ENCODE assay signal across 16 cellular contexts in the genomic region with DNA sequence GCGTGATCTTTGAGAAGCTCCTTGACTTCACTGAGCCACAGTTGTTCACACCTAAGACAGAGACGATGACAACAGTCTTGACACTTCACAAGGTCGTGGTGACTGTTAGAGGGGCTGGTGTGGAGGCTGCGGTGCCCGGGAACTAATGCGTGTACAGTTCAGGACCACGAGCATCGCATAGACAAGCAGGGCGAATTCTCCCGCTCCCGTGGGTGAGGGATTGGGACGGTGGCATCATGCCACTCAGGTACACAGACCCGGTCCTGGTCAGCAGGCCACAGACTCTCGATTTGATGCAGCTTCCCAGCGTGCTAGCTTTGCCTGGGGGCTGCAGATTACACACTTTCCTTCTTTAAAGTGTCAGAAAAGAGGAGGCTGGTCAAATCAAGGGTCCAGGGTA. TPM values are rescaled to one million over a fixed set of nuclear protein-coding genes. Genes with fewer than 3 reads are reported as not detected.
DNase-seq lines count a peak whose midpoint lies in the region; ATAC-seq and TF ChIP-seq lines count a peak whose summit lies in the region.
"Had no signal": no experiment of that assay in that cellular context is flagged by ENCODE, and none has a peak within 500 bp of the region (broad histone marks: within the 10 kb centered on the region; RNA-seq: fewer than 3 reads in every experiment).

No MANE protein-coding gene starts in this region.

- WGBS in mammary epithelial cell (ENCODE audit: low coverage, missing lambda C conversion rate) = 67% methylated on average over 7 of the region's 15 CpGs

- H3K79me2 ChIP-seq in mammary epithelial cell (ENCODE audit: insufficient read depth, low read length) = no peaks in the 10 kb centered on the region

- no peaks in the 10 kb centered on the region for H4K20me1 ChIP-seq in mammary epithelial cell (ENCODE audit: insufficient read depth, low read length)

- TF ChIP-seq CTCF in breast epithelium (IDR thresholded peaks at IDR 0.05) (no peak), mammary epithelial cell (conservative IDR thresholded peaks at IDR 0.05 in 1 of 2, IDR thresholded peaks at IDR 0.05 in 1 of 2; ENCODE audit: extremely low read depth in 1 of 2, insufficient read depth in 1 of 2, low read depth in 1 of 2, low read length in 2 of 2) (no peak), nephron progenitor cell (IDR thresholded peaks at IDR 0.05) (no peak), uterus (IDR thresholded peaks at IDR 0.05) (no peak)

- H3K27me3 Mint-ChIP-seq in nephron progenitor cell (ENCODE audit: low read depth, poor library complexity) = peaks cover 2% of the 10 kb centered on the region

- in situ Hi-C loops in mammary epithelial cell (cut with MboI; ENCODE audit: low sequenced_read_pairs in 2 of 2) = no loop called here

- H2AFZ ChIP-seq in mammary epithelial cell (ENCODE audit: low read depth, low read length) = no peak overlapping the region

- no peaks in the 10 kb centered on the region for H3K36me3 ChIP-seq in breast epithelium
- H3K36me3 ChIP-seq in mammary epithelial cell (ENCODE audit: insufficient read depth, low read length) = no peaks in the 10 kb centered on the region
- no peaks in the 10 kb centered on the region for H3K36me3 ChIP-seq in uterus

- peak overlapping the region; percentile 54 for H3K27ac Mint-ChIP-seq in nephron progenitor cell
- H3K27ac Mint-ChIP-seq: memory B cell had no signal

- intact Hi-C loops in breast epithelium (cut with DNase I; ENCODE audit: low total_unique reads) (no loop called here), mammary epithelial cell (cut with micrococcal nuclease) (no loop called here), uterus (cut with DNase I; ENCODE audit: low total_unique reads) (no loop called here)

- H3K4me3 ChIP-seq in breast epithelium = no peak overlapping the region
- no peak overlapping the region for H3K4me3 ChIP-seq in mammary epithelial cell (replicated peaks in 1 of 3; ENCODE audit: insufficient read depth in 1 of 3, low read depth in 2 of 3, low read length in 3 of 3)
- no peak overlapping the region for H3K4me3 ChIP-seq in uterus
- H3K4me3 ChIP-seq: upper lobe of left lung had no signal

- H3K36me3 Mint-ChIP-seq in nephron progenitor cell (ENCODE audit: low read depth) = peaks cover 10% of the 10 kb centered on the region

- peaks cover 84% of the 10 kb centered on the region for H3K4me1 Mint-ChIP-seq in nephron progenitor cell

- TF ChIP-seq POLR2A in breast epithelium (IDR thresholded peaks at IDR 0.05) (no peak), uterus (IDR thresholded peaks at IDR 0.05) (no peak)

- ATAC-seq in HG03354 (IDR thresholded peaks at IDR 0.05; ENCODE audit: poor library complexity, severe bottlenecking, unreplicated experiment) = no peak
- ATAC-seq: activated T-helper 17 cell treated with anti-CD3 and anti-CD28 coated beads, Interleukin-2, amount 50 U/mL, for 72 hours had no signal

- H3K9me3 ChIP-seq in breast epithelium (no peaks in the 10 kb centered on the region), mammary epithelial cell (replicated peaks; ENCODE audit: insufficient read depth, low read length) (no peaks in the 10 kb centered on the region), uterus (no peaks in the 10 kb centered on the region)
- H3K9me3 ChIP-seq: upper lobe of left lung had no signal

- no peak overlapping the region for H3K4me2 ChIP-seq in mammary epithelial cell (ENCODE audit: insufficient read depth, low read depth, low read length)

- CTCF ChIA-PET in mammary epithelial cell (lab: Charles Lee; ENCODE audit: low non-redundant PET) = no interaction called here

- dilution Hi-C loops in mammary epithelial cell (cut with HindIII; ENCODE audit: low sequenced_read_pairs) = no loop called here

- H3K4me1 ChIP-seq in breast epithelium (peaks cover 5 to 7% of the 10 kb centered on the region in 2 donors), mammary epithelial cell (ENCODE audit: insufficient read depth, low read length) (peaks cover 9% of the 10 kb centered on the region), uterus (peaks cover 7 to 18% of the 10 kb centered on the region in 2 donors)

- H3K27me3 ChIP-seq in breast epithelium = no peaks in the 10 kb centered on the region
- H3K27me3 ChIP-seq in mammary epithelial cell (ENCODE audit: insufficient read depth, low read length) = no peaks in the 10 kb centered on the region
- no peaks in the 10 kb centered on the region for H3K27me3 ChIP-seq in uterus
- H3K27me3 ChIP-seq: upper lobe of left lung had no signal

- H3K9me3 Mint-ChIP-seq in nephron progenitor cell = no peaks in the 10 kb centered on the region
- H3K9me3 Mint-ChIP-seq: activated T-helper 17 cell treated with anti-CD3 and anti-CD28 coated beads, Interleukin-2, amount 50 U/mL, for 72 hours; memory B cell had no signal

- BruUV-seq in mammary epithelial cell (replicated peaks; lab: Mats Ljungman, UMichigan) = no TSS peak

- H3K4me3 Mint-ChIP-seq in nephron progenitor cell = no peak overlapping the region

- DNase-seq in breast epithelium (ENCODE audit: low spot score in 2 of 2) (no peak), mammary epithelial cell (no peak), nephron progenitor cell (no peak), uterus (no peak), RKO (ENCODE audit: low spot score) (no peak), NCI-H2227 treated with DMSO at 0.1 percent for 48 hours (lab: John Stamatoyannopoulos, UW) (no peak)
- DNase-seq: DMS79 treated with DMSO at 0.1 percent for 48 hours, MM.1S, NCI-H1694 treated with DMSO at 0.1 percent for 48 hours, NCI-H510A, upper lobe of left lung had no signal

- H3K27ac ChIP-seq in breast epithelium (peak overlapping the region; percentile 85 to 98), mammary epithelial cell (ENCODE audit: insufficient read depth, low read depth, low read length) (no peak overlapping the region), cingulate gyrus (ENCODE audit: low read depth, low read length) (peak overlapping the region; percentile 13), uterus (peak overlapping the region; percentile 89 to 98)
- H3K27ac ChIP-seq: VCaP had no signal

- H3K9ac ChIP-seq in mammary epithelial cell (ENCODE audit: insufficient read depth, low read length) = no peak overlapping the region

RNA-seq across cellular contexts. Expression of a gene that starts 24.7 kb away (rescaled TPM):
- total RNA-seq in breast epithelium = 1 to 10 TPM; 1.8 to 7.2 (median 2.6) TPM
- under 1 TPM; 0.49 to 0.50 TPM for total RNA-seq in mammary epithelial cell
- not detected for polyA plus RNA-seq in mammary epithelial cell
- polyA minus RNA-seq in mammary epithelial cell = not detected
- total RNA-seq in uterus = 10 to 100 TPM in 1 of 4 donors, 1 to 10 TPM in 2, not detected in 1; 1.8 to 14.5 (median 3.8) TPM
- total RNA-seq: activated T-helper 17 cell treated with anti-CD3 and anti-CD28 coated beads, Interleukin-2, amount 50 U/mL, for 72 hours had no signal

RNA-seq across cellular contexts. Expression of a gene that starts 37.6 kb away (rescaled TPM):
- total RNA-seq in breast epithelium = 10 to 100 TPM; 50.2 to 58.8 (median 55.4) TPM
- 10 to 100 TPM; 35.7 to 80.8 TPM for total RNA-seq in mammary epithelial cell
- polyA plus RNA-seq in mammary epithelial cell = 23.7 TPM
- polyA minus RNA-seq in mammary epithelial cell = 73.4 TPM
- 100 to 1,000 TPM in 1 of 4 donors, 10 to 100 TPM in 2, 1 to 10 TPM in 1; 6.5 to 102 (median 31.9) TPM for total RNA-seq in uterus

RNA-seq across cellular contexts. Expression of a gene that starts 46.9 kb away (rescaled TPM):
- total RNA-seq in breast epithelium (100 to 1,000 TPM in 2 of 3 donors, 10 to 100 TPM in 1; 72.0 to 344 (median 112) TPM), mammary epithelial cell (10 to 100 TPM; 20.7 to 31.2 TPM), uterus (100 to 1,000 TPM; 119 to 399 (median 127) TPM)
- 11.5 TPM for polyA plus RNA-seq in mammary epithelial cell
- polyA minus RNA-seq in mammary epithelial cell = 19.6 TPM
